ENCODE assay signal across 9 cellular contexts in the genomic region with DNA sequence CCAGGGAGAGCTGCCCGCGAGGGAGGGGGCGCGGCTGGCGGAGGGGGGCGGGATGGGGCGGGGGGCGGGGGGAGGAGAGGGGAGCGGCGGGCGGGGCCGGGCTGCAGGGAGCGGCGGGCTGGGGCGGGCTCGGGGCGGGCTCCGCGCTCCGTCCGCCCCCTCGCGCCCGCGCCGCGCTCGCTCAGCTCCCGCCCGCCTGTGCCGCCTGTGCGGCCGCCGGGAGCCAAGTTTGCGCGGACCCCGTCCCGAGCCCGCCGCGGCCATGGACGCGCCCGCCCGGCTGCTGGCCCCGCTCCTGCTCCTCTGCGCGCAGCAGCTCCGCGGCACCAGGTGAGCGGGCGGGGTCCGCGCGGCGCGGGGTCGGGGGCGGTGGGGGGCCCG. TPM values are rescaled to one million over a fixed set of nuclear protein-coding genes. Genes with fewer than 3 reads are reported as not detected.
DNase-seq lines count a peak whose midpoint lies in the region; TF ChIP-seq lines count a peak whose summit lies in the region.
"Had no signal": no experiment of that assay in that cellular context is flagged by ENCODE, and none has a peak within 500 bp of the region (broad histone marks: within the 10 kb centered on the region; RNA-seq: fewer than 3 reads in every experiment).

A gene with protein sequence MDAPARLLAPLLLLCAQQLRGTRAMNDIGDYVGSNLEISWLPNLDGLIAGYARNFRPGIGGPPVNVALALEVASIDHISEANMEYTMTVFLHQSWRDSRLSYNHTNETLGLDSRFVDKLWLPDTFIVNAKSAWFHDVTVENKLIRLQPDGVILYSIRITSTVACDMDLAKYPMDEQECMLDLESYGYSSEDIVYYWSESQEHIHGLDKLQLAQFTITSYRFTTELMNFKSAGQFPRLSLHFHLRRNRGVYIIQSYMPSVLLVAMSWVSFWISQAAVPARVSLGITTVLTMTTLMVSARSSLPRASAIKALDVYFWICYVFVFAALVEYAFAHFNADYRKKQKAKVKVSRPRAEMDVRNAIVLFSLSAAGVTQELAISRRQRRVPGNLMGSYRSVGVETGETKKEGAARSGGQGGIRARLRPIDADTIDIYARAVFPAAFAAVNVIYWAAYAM (plus strand): TSS at position 184 of the 381 bp plus-strand sequence. CDS start 79 bp downstream, at position 263.

- H3K4me3 Mint-ChIP-seq in Caco-2 (ENCODE audit: unreplicated experiment) = peak within 1 kb of the TSS; percentile 72
- peak within 1 kb of the TSS in 3 of 4 donors; percentile 34 to 72 (median 58) for H3K4me3 Mint-ChIP-seq in IgD-negative memory B cell
- H3K4me3 Mint-ChIP-seq in nephron progenitor cell = peak within 1 kb of the TSS; percentile 79

- H3K4me1 Mint-ChIP-seq in Caco-2 (ENCODE audit: low read depth, unreplicated experiment) (no peaks in the 10 kb centered on the region), IgD-negative memory B cell (peaks cover 3 to 7% (median 4%) of the 10 kb centered on the region in 3 donors), nephron progenitor cell (peaks cover 10% of the 10 kb centered on the region)

- H3K4me1 ChIP-seq in Caco-2 = no peaks in the 10 kb centered on the region
- H3K4me1 ChIP-seq in breast epithelium = peaks cover 6 to 8% of the 10 kb centered on the region in 2 donors

- H3K27ac Mint-ChIP-seq in Caco-2 (ENCODE audit: unreplicated experiment) = no peak within 1 kb of the TSS
- peak within 1 kb of the TSS in 1 of 3 donors; percentile 5 for H3K27ac Mint-ChIP-seq in IgD-negative memory B cell
- H3K27ac Mint-ChIP-seq in nephron progenitor cell = no peak within 1 kb of the TSS

- CTCF ChIA-PET in Caco-2 (lab: Charles Lee) = no interaction called here

- peak in 1 of 2 experiments; percentile 20 for DNase-seq in Caco-2
- DNase-seq in breast epithelium (ENCODE audit: low spot score in 2 of 2) = no peak
- peak; percentile 63 for DNase-seq in nephron progenitor cell
- no peak for DNase-seq in SIG-M5 treated with dmso at 0.1 percent for 504 hours (lab: John Stamatoyannopoulos, UW; ENCODE audit: unreplicated experiment)
- no peak for DNase-seq in NCI-H146 treated with DMSO at 0.1 percent for 48 hours (lab: John Stamatoyannopoulos, UW; ENCODE audit: unreplicated experiment)
- no peak for DNase-seq in ureter (ENCODE audit: low spot score)

- POLR2A ChIA-PET in Caco-2 (lab: Charles Lee) = no interaction called here

- no peaks in the 10 kb centered on the region for H3K36me3 Mint-ChIP-seq in Caco-2 (ENCODE audit: insufficient read depth, unreplicated experiment)
- peaks cover 5% of the 10 kb centered on the region for H3K36me3 Mint-ChIP-seq in IgD-negative memory B cell
- H3K36me3 Mint-ChIP-seq in nephron progenitor cell (ENCODE audit: low read depth) = no peaks in the 10 kb centered on the region

- no TSS peak for BruUV-seq in Caco-2 (replicated peaks; lab: Mats Ljungman, UMichigan)

- H3K4me3 ChIP-seq in Caco-2 (ENCODE audit: low read depth, low read length) (peak within 1 kb of the TSS; percentile 18), breast epithelium (peak within 1 kb of the TSS in 2 of 3 donors; percentile 45 to 66)

- TF ChIP-seq POLR2A in breast epithelium (IDR thresholded peaks at IDR 0.05) = no peak

- H3K9me3 ChIP-seq in Caco-2 = no peaks in the 10 kb centered on the region
- no peaks in the 10 kb centered on the region for H3K9me3 ChIP-seq in breast epithelium

- peaks cover 22% of the 10 kb centered on the region for H3K27me3 Mint-ChIP-seq in Caco-2 (ENCODE audit: insufficient read depth, unreplicated experiment)
- H3K27me3 Mint-ChIP-seq in IgD-negative memory B cell = peaks cover 65% of the 10 kb centered on the region
- peaks cover 82% of the 10 kb centered on the region for H3K27me3 Mint-ChIP-seq in nephron progenitor cell (ENCODE audit: low read depth, poor library complexity)

- no peak for TF ChIP-seq CTCF in Caco-2 (IDR thresholded peaks at IDR 0.05; ENCODE audit: insufficient read depth in 1 of 2, low read depth in 1 of 2, low read length in 1 of 2, severe bottlenecking in 1 of 2, unreplicated experiment in 1 of 2)
- TF ChIP-seq CTCF in breast epithelium (IDR thresholded peaks at IDR 0.05) = no peak
- TF ChIP-seq CTCF in nephron progenitor cell (IDR thresholded peaks at IDR 0.05) = no peak

- H3K27me3 ChIP-seq in Caco-2 (replicated peaks; ENCODE audit: control insufficient read depth, insufficient read depth, low read length) = no peaks in the 10 kb centered on the region; the same call in none of the 2 replicates
- H3K27me3 ChIP-seq in breast epithelium = peaks cover 10 to 51% of the 10 kb centered on the region in 2 donors

- intact Hi-C loops in Caco-2 (cut with micrococcal nuclease; ENCODE audit: unreplicated experiment) (no loop called here), breast epithelium (cut with DNase I; ENCODE audit: low total_unique reads) (no loop called here)

- H3K9me3 Mint-ChIP-seq in Caco-2 (ENCODE audit: unreplicated experiment) (no peaks in the 10 kb centered on the region), IgD-negative memory B cell (peaks cover 0 to 5% (median 0%) of the 10 kb centered on the region in 3 donors), nephron progenitor cell (no peaks in the 10 kb centered on the region)

- no peak within 1 kb of the TSS for H3K27ac ChIP-seq in breast epithelium

- H3K36me3 ChIP-seq in Caco-2 (ENCODE audit: control insufficient read depth, insufficient read depth, low read length) (no peaks in the 10 kb centered on the region), breast epithelium (no peaks in the 10 kb centered on the region)

RNA-seq across cellular contexts. Expression of the gene that starts here (rescaled TPM):
- total RNA-seq in Caco-2 (2022) = 0.16 and 0.34 TPM in 2 replicates
- not detected for polyA plus RNA-seq in IgD-negative memory B cell
- not detected for total RNA-seq in breast epithelium
- 1.2 TPM for total RNA-seq in ureter
- total RNA-seq: activated CD8-positive, alpha-beta memory T cell treated with anti-CD3 and anti-CD28 coated beads for 36 hours; glomerular endothelial cell had no signal
